In the genomic region with DNA sequence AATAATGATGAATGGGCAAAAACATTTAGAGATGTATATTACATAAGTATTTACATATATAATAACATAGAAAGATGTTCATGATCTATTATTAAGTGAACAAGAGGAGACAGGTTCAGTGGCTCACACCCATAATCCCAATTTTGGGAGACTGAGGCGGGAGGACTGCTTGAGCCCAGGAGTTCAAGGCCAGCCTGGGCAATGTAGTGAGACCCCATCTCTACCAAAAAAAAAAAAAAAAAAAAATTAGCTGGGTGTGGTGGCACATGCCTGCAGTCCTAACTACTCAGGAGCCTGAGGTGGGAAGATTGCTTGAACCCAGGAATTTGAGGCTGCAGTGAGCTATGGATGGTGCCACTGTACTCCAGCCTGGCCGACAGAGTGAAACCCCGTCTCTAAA, we compare ENCODE assay signal across 31 cellular contexts.
"Had no signal": no experiment of that assay in that cellular context is flagged by ENCODE, and none has a peak within 500 bp of the region (broad histone marks: within the 10 kb centered on the region; RNA-seq: fewer than 3 reads in every experiment).

No MANE protein-coding gene starts in this region.

- H3K4me3 ChIP-seq: adrenal gland, cardiac muscle cell had no signal

- ATAC-seq: activated CD8-positive, alpha-beta T cell treated with anti-CD3 and anti-CD28 coated beads for 36 hours; activated naive CD4-positive, alpha-beta T cell treated with anti-CD3 and anti-CD28 coated beads, Interleukin-2, amount 50 U/mL, for 72 hours; activated T-cell treated with anti-CD3 and anti-CD28 coated beads, Interleukin-2, amount 50 U/mL, for 4 hours; activated T-cell treated with anti-CD3 and anti-CD28 coated beads, Interleukin-2, amount 50 U/mL, for 72 hours; activated T-helper 17 cell treated with anti-CD3 and anti-CD28 coated beads, Interleukin-2, amount 50 U/mL, for 72 hours had no signal

- H3K9me3 ChIP-seq: adrenal gland had no signal

- DNase-seq: activated B cell treated with CpG ODN at 0.5 μM for 24 hours; activated CD4-positive, alpha-beta memory T cell treated with anti-CD3 and anti-CD28 coated beads for 36 hours; activated CD4-positive, alpha-beta T cell treated with anti-CD3 and anti-CD28 coated beads for 4 hours; activated CD4-positive, alpha-beta T cell treated with anti-CD3 and anti-CD28 coated beads, Interleukin-2, amount 10 ng/mL, durations not matched to agents 24 days and 14 days; activated CD4-positive, alpha-beta T cell treated with anti-CD3 and anti-CD28 coated beads, Interleukin-2, amount 50 U/mL, for 1 hour; activated CD4-positive, alpha-beta T cell treated with anti-CD3 and anti-CD28 coated beads, Interleukin-2, amount 50 U/mL, for 4 hours; activated CD4-positive, CD25-positive, alpha-beta regulatory T cell treated with anti-CD3 and anti-CD28 coated beads, Interleukin-2, amount 50 U/mL, for 72 hours; activated CD8-positive, alpha-beta memory T cell treated with anti-CD3 and anti-CD28 coated beads, Interleukin-2, amount 50 U/mL, for 4 hours; activated CD8-positive, alpha-beta T cell treated with anti-CD3 and anti-CD28 coated beads for 36 hours; activated effector memory CD4-positive, alpha-beta T cell treated with anti-CD3 and anti-CD28 coated beads, Interleukin-2, amount 50 U/mL, for 16 hours; activated gamma-delta T cell treated with Interleukin-2 at 50 U/mL for 16 hours; activated naive CD4-positive, alpha-beta T cell; activated naive CD4-positive, alpha-beta T cell treated with anti-CD3 and anti-CD28 coated beads for 36 hours; activated naive CD4-positive, alpha-beta T cell treated with anti-CD3 and anti-CD28 coated beads, Interleukin-2, amount 50 U/mL, for 16 hours; activated naive CD8-positive, alpha-beta T cell treated with anti-CD3 and anti-CD28 coated beads for 36 hours; activated T-cell treated with anti-CD3 and anti-CD28 coated beads for 4 hours; activated T-cell treated with anti-CD3 and anti-CD28 coated beads, Interleukin-2, amount 50 U/mL, for 1 hour; activated T-cell treated with anti-CD3 and anti-CD28 coated beads, Interleukin-2, amount 50 U/mL, for 4 hours; activated T-cell treated with anti-CD3 and anti-CD28 coated beads, Interleukin-2, amount 50 U/mL, for 72 hours; adrenal gland; aorta; central memory CD4-positive, alpha-beta T cell; T-helper 1 cell; T-helper 2 cell; T-helper 9 cell had no signal

- H3K4me1 ChIP-seq: adrenal gland had no signal

- FAIRE-seq: astrocyte, bronchial epithelial cell had no signal

- H3K27ac ChIP-seq: adrenal gland, cardiac muscle cell, VCaP had no signal

- H3K27me3 ChIP-seq: adrenal gland, cardiac muscle cell had no signal
